In genomic region chr12:98653866-98654493, GRCh38 we compare ENCODE assay signal across 8 cellular contexts. TPM values are rescaled to one million over a fixed set of nuclear protein-coding genes. Genes with fewer than 3 reads are reported as not detected.
DNase-seq lines count a peak whose midpoint lies in the region; ATAC-seq, FAIRE-seq and TF ChIP-seq lines count a peak whose summit lies in the region.

No MANE protein-coding gene starts in this region.

- H3K27ac Mint-ChIP-seq in activated naive CD4-positive, alpha-beta T cell treated with anti-CD3 and anti-CD28 coated beads, Interleukin-2, amount 50 U/mL, for 72 hours: no peak overlapping the region

- no peak for ATAC-seq in GM19467 (IDR thresholded peaks at IDR 0.05; ENCODE audit: unreplicated experiment)
- no peak for ATAC-seq in activated naive CD4-positive, alpha-beta T cell treated with anti-CD3 and anti-CD28 coated beads, Interleukin-2, amount 50 U/mL, for 72 hours

- peaks cover 0 to 89% (median 53%) of the 10 kb centered on the region in 6 donors for H3K36me3 ChIP-seq in spleen

- DNase-seq in AG20443 (ENCODE audit: low spot score) (peak; percentile 57), GM12892 (ENCODE audit: insufficient read length) (no peak), NCI-H1694 (lab: John Stamatoyannopoulos, UW) (peak; percentile 53), glomerular visceral epithelial cell (ENCODE audit: extremely low spot score) (peak; percentile 53), spleen (no peak)
- no peak for DNase-seq in activated naive CD4-positive, alpha-beta T cell treated with anti-CD3 and anti-CD28 coated beads, Interleukin-2, amount 50 U/mL, for 72 hours (ENCODE audit: low spot score in 2 of 2)

- WGBS in spleen, 5 donors: 82 to 100% (median 96%) methylated on average over 1 of the region's 1 CpG

- peak; percentile 42 for FAIRE-seq in GM12892 (lab: Jason Lieb, UNC)

- intact Hi-C loops in spleen (cut with DNase I; ENCODE audit: low total_unique reads): loop anchor here (5.0 kb wide), 1 partner anchor 82 kb away; no protein-coding TSS in a partner anchor

- H3K36me3 Mint-ChIP-seq in activated naive CD4-positive, alpha-beta T cell treated with anti-CD3 and anti-CD28 coated beads, Interleukin-2, amount 50 U/mL, for 72 hours: peaks cover 0 to 7% of the 10 kb centered on the region in 2 donors

- TF ChIP-seq CTCF in VCaP (conservative IDR thresholded peaks at IDR 0.05): peak; percentile 85
- peak in 9 of 11 experiments; percentile 26 to 63 (median 59) for TF ChIP-seq CTCF in spleen (IDR thresholded peaks at IDR 0.05 in 8 of 11, conservative IDR thresholded peaks at IDR 0.05 in 3 of 11)

- H3K27me3 ChIP-seq in spleen (replicated peaks in 1 of 7): no peaks in the 10 kb centered on the region

- no peaks in the 10 kb centered on the region for H3K9me3 Mint-ChIP-seq in activated naive CD4-positive, alpha-beta T cell treated with anti-CD3 and anti-CD28 coated beads, Interleukin-2, amount 50 U/mL, for 72 hours

- no peak for TF ChIP-seq POLR2A in GM12892 (IDR thresholded peaks at IDR 0.05; ENCODE audit: low read depth, low read length)
- TF ChIP-seq POLR2A in spleen (IDR thresholded peaks at IDR 0.05): no peak

- no peak overlapping the region for H3K4me3 ChIP-seq in spleen

- H3K27ac ChIP-seq in VCaP (no peak overlapping the region), spleen (no peak overlapping the region)

- no peaks in the 10 kb centered on the region for H3K9me3 ChIP-seq in spleen

- H3K4me1 ChIP-seq in spleen: peaks cover 0 to 11% (median 0%) of the 10 kb centered on the region in 6 donors

RNA-seq across cellular contexts. Expression of gene APAF1, which starts 8.9 kb away (rescaled TPM):
- 16.3 TPM for polyA plus RNA-seq in GM12892 (2012; ENCODE audit: missing spikeins)
- total RNA-seq in spleen: 10 to 100 TPM; 27.9 to 44.1 (median 36.0) TPM
- 1 to 10 TPM; 6.5 to 9.7 (median 7.4) TPM for polyA plus RNA-seq in spleen
- 10 to 100 TPM; 31.4 to 33.1 TPM for total RNA-seq in activated naive CD4-positive, alpha-beta T cell treated with anti-CD3 and anti-CD28 coated beads, Interleukin-2, amount 50 U/mL, for 72 hours

RNA-seq across cellular contexts. Expression of gene IKBIP, which starts 9.4 kb away (rescaled TPM):
- 24.7 TPM for polyA plus RNA-seq in GM12892 (2012; ENCODE audit: missing spikeins)
- 10 to 100 TPM; 17.2 to 30.7 (median 19.9) TPM for total RNA-seq in spleen
- 10 to 100 TPM; 13.5 to 16.5 (median 13.9) TPM for polyA plus RNA-seq in spleen
- total RNA-seq in activated naive CD4-positive, alpha-beta T cell treated with anti-CD3 and anti-CD28 coated beads, Interleukin-2, amount 50 U/mL, for 72 hours: 10 to 100 TPM; 12.8 to 28.2 TPM

Comparison
In these comparisons a context has a peak if more than half of its experiments do, and no peak if none do; other contexts are left out.
1. DNase-seq: peak in AG20443 (single experiment), NCI-H1694 (single experiment) and glomerular visceral epithelial cell (single experiment); none in GM12892 (single experiment), spleen (single experiment) and activated naive CD4-positive, alpha-beta T cell treated with anti-CD3 and anti-CD28 coated beads, Interleukin-2, amount 50 U/mL, for 72 hours (0 of 2).